In genomic region chr5:138762110-138762509, GRCh38 we compare ENCODE assay signal across 2 cellular contexts.
TF ChIP-seq lines count a peak whose summit lies in the region.

No MANE protein-coding gene starts in this region.

TF ChIP-seq in IMR-90, 13 proteins besides CTCF, POLR2A, EP300 and RAD21:
- TF ChIP-seq CEBPB (IDR thresholded peaks at IDR 0.05; ENCODE audit: low read depth, low read length) (no peak), SMC3 (IDR thresholded peaks at IDR 0.05; ENCODE audit: low read depth, low read length) (no peak), MAZ (IDR thresholded peaks at IDR 0.05; ENCODE audit: borderline replicate concordance, low read depth, low read length) (no peak), RCOR1 (IDR thresholded peaks at IDR 0.05; ENCODE audit: insufficient replicate concordance, low read length) (no peak), NFE2L2 (IDR thresholded peaks at IDR 0.05; ENCODE audit: low read depth, low read length) (no peak), RFX5 (IDR thresholded peaks at IDR 0.05; ENCODE audit: low read depth, low read length) (no peak), ELK1 (IDR thresholded peaks at IDR 0.05; ENCODE audit: borderline replicate concordance, low read depth, low read length) (no peak), FOS (IDR thresholded peaks at IDR 0.05; ENCODE audit: low read depth, low read length) (no peak), BHLHE40 (IDR thresholded peaks at IDR 0.05; ENCODE audit: low read depth, low read length) (no peak), MXI1 (IDR thresholded peaks at IDR 0.05; ENCODE audit: borderline replicate concordance, low read depth, low read length) (no peak), CHD1 (IDR thresholded peaks at IDR 0.05; ENCODE audit: low read depth, low read length) (no peak), MAFK (IDR thresholded peaks at IDR 0.05; ENCODE audit: low read depth, low read length) (no peak), USF2 (IDR thresholded peaks at IDR 0.05; ENCODE audit: low read depth, low read length) (no peak)

TF ChIP-seq in K562, 482 proteins besides CTCF, POLR2A, EP300 and RAD21:
- TF ChIP-seq ARID1B (IDR thresholded peaks at IDR 0.05) (no peak), KAT2B (IDR thresholded peaks at IDR 0.05; ENCODE audit: low read depth, low read length) (no peak), FOXO4 (CRISPR knock-in tag; IDR thresholded peaks at IDR 0.05) (no peak), SMAD4 (CRISPR knock-in tag; conservative IDR thresholded peaks at IDR 0.05) (no peak), KAT8 (IDR thresholded peaks at IDR 0.05; ENCODE audit: low read depth) (no peak), LEF1 (IDR thresholded peaks at IDR 0.05) (no peak), ZSCAN32 (CRISPR knock-in tag; IDR thresholded peaks at IDR 0.05) (no peak), UBTF (IDR thresholded peaks at IDR 0.05; ENCODE audit: borderline replicate concordance in 1 of 2, low read depth in 2 of 2, low read length in 2 of 2) (no peak), ZNF696 (CRISPR knock-in tag; conservative IDR thresholded peaks at IDR 0.05) (no peak), ZNF133 (CRISPR knock-in tag; IDR thresholded peaks at IDR 0.05) (no peak), TAF15 (IDR thresholded peaks at IDR 0.05; ENCODE audit: low read depth, low read length) (no peak), CREB3 (tag; conservative IDR thresholded peaks at IDR 0.05; ENCODE audit: low read depth) (no peak), ZNF695 (CRISPR knock-in tag; IDR thresholded peaks at IDR 0.05) (no peak), ZNF280A (IDR thresholded peaks at IDR 0.05; ENCODE audit: low read depth, partially characterized antibody) (no peak), EP400 (IDR thresholded peaks at IDR 0.05) (no peak), CXXC5 (CRISPR knock-in tag; IDR thresholded peaks at IDR 0.05) (no peak), TARDBP (IDR thresholded peaks at IDR 0.05) (no peak)
